Comparison of ENCODE assay signal across 2 cellular contexts in genomic region chr17:74390680-74391653, GRCh38.
A peak's percentile ranks its signal among the peaks of the same experiment; 100 is the strongest.
TF ChIP-seq lines count a peak whose summit lies in the region.

No MANE protein-coding gene starts in this region.

TF ChIP-seq in HEK293, 187 proteins besides CTCF, POLR2A, EP300 and RAD21:
- TF ChIP-seq PRDM10 (tag by site-specific recombination; IDR thresholded peaks at IDR 0.05) (peak; percentile 30; the same call in 1 of the 2 replicates), ZNF121 (tag by site-specific recombination; IDR thresholded peaks at IDR 0.05) (0 out of 2 replicates have a peak, but pooled peaks have one; percentile 27), ZNF785 (tag by site-specific recombination; IDR thresholded peaks at IDR 0.05) (no peak)
TF ChIP-seq in HEK293: peak in this region for 2.

TF ChIP-seq in K562, 482 proteins besides CTCF, POLR2A, EP300 and RAD21:
- no peak for TF ChIP-seq RFX7 (CRISPR knock-in tag; IDR thresholded peaks at IDR 0.05)
- no peak for TF ChIP-seq SETDB1 (IDR thresholded peaks at IDR 0.05; ENCODE audit: low read length)
- TF ChIP-seq ZBTB11 (CRISPR knock-in tag; IDR thresholded peaks at IDR 0.05): peak in 1 of 3 experiments; percentile 23; a peak in 1 of 6 replicates
- no peak for TF ChIP-seq ZNF644 (tag; IDR thresholded peaks at IDR 0.05; ENCODE audit: low read depth)
- no peak for TF ChIP-seq DNMT1 (IDR thresholded peaks at IDR 0.05)
- TF ChIP-seq CREM (IDR thresholded peaks at IDR 0.05; ENCODE audit: low read depth): 0 out of 2 replicates have a peak, but pooled peaks have one; percentile 25
- no peak for TF ChIP-seq EZH2 (IDR thresholded peaks at IDR 0.05; ENCODE audit: borderline replicate concordance, low read depth, low read length)
- TF ChIP-seq ATF4 (CRISPR knock-in tag; IDR thresholded peaks at IDR 0.05): 0 out of 2 replicates have a peak, but pooled peaks have one; percentile 14
- peak; percentile 53 for TF ChIP-seq MEIS2 (IDR thresholded peaks at IDR 0.05; ENCODE audit: partially characterized antibody)
- TF ChIP-seq ZNF395 (CRISPR knock-in tag; IDR thresholded peaks at IDR 0.05): peak; percentile 78; the same call in 1 of the 2 replicates
- TF ChIP-seq ZNF175 (CRISPR knock-in tag; IDR thresholded peaks at IDR 0.05; ENCODE audit: low read depth): no peak
- TF ChIP-seq NR2C2 (CRISPR knock-in tag; IDR thresholded peaks at IDR 0.05): no peak
- peak; percentile 21; the same call in 1 of the 2 replicates for TF ChIP-seq NR2C2 (tag; IDR thresholded peaks at IDR 0.05)
- TF ChIP-seq ATF1 (CRISPR knock-in tag; IDR thresholded peaks at IDR 0.05): no peak
- 0 out of 2 replicates have a peak, but pooled peaks have one; percentile 23 for TF ChIP-seq ATF1 (tag; IDR thresholded peaks at IDR 0.05)
- TF ChIP-seq BDP1 (IDR thresholded peaks at IDR 0.05; ENCODE audit: insufficient read depth, insufficient read length): no peak
- no peak for TF ChIP-seq ZFP1 (CRISPR knock-in tag; IDR thresholded peaks at IDR 0.05)
- TF ChIP-seq PRPF4 (IDR thresholded peaks at IDR 0.05; ENCODE audit: insufficient read depth, low read depth, low read length, poor library complexity, severe bottlenecking): no peak
- no peak for TF ChIP-seq CEBPG (CRISPR knock-in tag; IDR thresholded peaks at IDR 0.05)
- peak; percentile 70 to 72 for TF ChIP-seq CEBPG (tag; conservative IDR thresholded peaks at IDR 0.05 in 1 of 2, IDR thresholded peaks at IDR 0.05 in 1 of 2)
- TF ChIP-seq CCNT2 (IDR thresholded peaks at IDR 0.05; ENCODE audit: borderline replicate concordance, extremely low read depth, insufficient read length, low read depth, low read length): no peak
- no peak for TF ChIP-seq ZNF551 (CRISPR knock-in tag; IDR thresholded peaks at IDR 0.05)
- 0 out of 2 replicates have a peak, but pooled peaks have one; percentile 55 for TF ChIP-seq ERF (CRISPR knock-in tag; IDR thresholded peaks at IDR 0.05)
- peak; percentile 47; the same call in 1 of the 2 replicates for TF ChIP-seq ZFX (CRISPR knock-in tag; IDR thresholded peaks at IDR 0.05)
- TF ChIP-seq ZNF589 (CRISPR knock-in tag; IDR thresholded peaks at IDR 0.05; ENCODE audit: low read depth): peak; percentile 47; the same call in 1 of the 2 replicates
- TF ChIP-seq ZNF121 (CRISPR knock-in tag; conservative IDR thresholded peaks at IDR 0.05): peak; percentile 94
- no peak for TF ChIP-seq ATF2 (CRISPR knock-in tag; IDR thresholded peaks at IDR 0.05)
- TF ChIP-seq ZNF639 (CRISPR knock-in tag; conservative IDR thresholded peaks at IDR 0.05 in 1 of 2, IDR thresholded peaks at IDR 0.05 in 1 of 2): 0 out of 4 replicates have a peak, but pooled peaks of 1 of the 2 experiments have one; percentile 44
- TF ChIP-seq EGR1 (conservative IDR thresholded peaks at IDR 0.05): peak; percentile 17; the same call in 1 of the 2 replicates
- no peak for TF ChIP-seq ZNF609 (CRISPR knock-in tag; IDR thresholded peaks at IDR 0.05; ENCODE audit: borderline replicate concordance)
- 0 out of 2 replicates have a peak, but pooled peaks have one; percentile 35 for TF ChIP-seq CEBPB (tag; IDR thresholded peaks at IDR 0.05)
- peak; percentile 22; the same call in 1 of the 2 replicates for TF ChIP-seq GABPA (tag; conservative IDR thresholded peaks at IDR 0.05; ENCODE audit: low read depth)
